ENCODE assay signal across 12 cellular contexts in the genomic region with DNA sequence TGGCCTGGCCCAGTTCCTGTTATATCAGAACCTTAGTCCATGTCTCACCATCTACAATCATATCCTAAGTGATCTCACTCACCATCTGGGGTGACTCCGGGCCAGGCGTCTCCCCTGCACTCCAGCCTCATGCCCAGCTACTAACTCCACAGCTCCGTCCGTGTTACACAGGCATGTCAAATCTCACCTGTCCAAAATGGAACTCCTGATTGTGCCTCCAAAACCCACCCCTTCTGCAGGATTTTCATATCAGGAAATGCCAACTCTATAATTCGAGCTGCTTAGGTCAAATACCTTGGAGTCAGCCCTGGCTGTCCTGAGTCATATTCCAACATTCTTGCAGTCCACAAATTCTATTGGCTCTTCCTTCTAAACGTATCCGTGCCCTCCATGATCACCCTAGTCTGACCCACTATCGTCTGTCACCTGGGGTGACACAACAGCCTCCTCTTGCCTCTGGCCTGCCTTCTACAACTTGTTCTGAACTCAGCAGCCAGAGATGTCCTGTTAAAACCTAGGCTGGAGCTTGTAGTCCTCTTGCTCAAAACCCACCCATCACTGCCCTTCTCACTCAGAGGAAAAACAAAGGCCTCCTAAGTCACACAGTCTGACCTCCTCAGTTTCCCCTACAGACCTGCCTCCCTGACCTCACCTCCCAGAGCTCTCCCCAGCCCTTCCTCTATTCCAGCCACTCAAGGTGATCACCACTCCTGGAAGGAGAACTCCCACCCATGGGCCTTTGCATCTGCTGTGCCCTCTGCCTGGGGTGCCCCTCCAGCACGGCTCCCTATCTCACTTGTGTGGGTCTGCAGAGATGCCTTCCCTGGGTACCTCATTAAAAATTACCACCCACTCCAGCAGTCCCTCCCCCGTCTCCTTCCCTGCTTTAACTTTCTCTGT.
A peak's percentile ranks its signal among the peaks of the same experiment; 100 is the strongest.
DNase-seq lines count a peak whose midpoint lies in the region; ATAC-seq and TF ChIP-seq lines count a peak whose summit lies in the region.
"Had no signal": no experiment of that assay in that cellular context is flagged by ENCODE, and none has a peak within 500 bp of the region (broad histone marks: within the 10 kb centered on the region; RNA-seq: fewer than 3 reads in every experiment).

No MANE protein-coding gene starts in this region.

- intact Hi-C loops in Panc1 (cut with micrococcal nuclease; ENCODE audit: unreplicated experiment): no loop called here

- no peak overlapping the region for H2BK5ac ChIP-seq in neuronal stem cell (ENCODE audit: low read length)

- in situ Hi-C loops in Panc1 (cut with HindIII; ENCODE audit: low pct_unique_long_range_greater_than_20kb, low sequenced_read_pairs): no loop called here

- H3K27me3 Mint-ChIP-seq in endodermal cell (ENCODE audit: insufficient read depth): peaks cover 10% of the 10 kb centered on the region

- CTCF ChIA-PET in Panc1 (lab: Charles Lee): no interaction called here

- H2BK12ac ChIP-seq in neuronal stem cell (ENCODE audit: low read length): peak overlapping the region; percentile 26

- peak overlapping the region; percentile 39 for H3K14ac ChIP-seq in neuronal stem cell (ENCODE audit: low read length)

- POLR2A ChIA-PET in Panc1 (lab: Charles Lee): no interaction called here

- H2BK120ac ChIP-seq in neuronal stem cell (ENCODE audit: low read depth, low read length): peak overlapping the region; percentile 1

- no peaks in the 10 kb centered on the region for H4K20me1 ChIP-seq in BLaER1 treated with 17β-estradiol and CSF1 and Interleukin-3, amounts not matched to agents 10 nM and 100 nM
- H4K20me1 ChIP-seq in MM.1S (ENCODE audit: insufficient read depth, low read length): no peaks in the 10 kb centered on the region

- no peaks in the 10 kb centered on the region for H3F3A ChIP-seq in MM.1S (ENCODE audit: insufficient read depth, low read length)

- no peaks in the 10 kb centered on the region for H3K9me3 Mint-ChIP-seq in endodermal cell

- ATAC-seq in Panc1: peak; percentile 18; the same call in 1 of the 2 replicates

- peak overlapping the region in 10 of 11 experiments; percentile 77 to 90 (median 84); a peak in 19 of 22 replicates for H3K27ac ChIP-seq in BLaER1 treated with 17β-estradiol and CSF1 and Interleukin-3, amounts not matched to agents 10 nM and 100 nM
- H3K27ac ChIP-seq in Panc1 (ENCODE audit: low read length): no peak overlapping the region
- no peak overlapping the region for H3K27ac ChIP-seq in endodermal cell (ENCODE audit: low read depth, low read length)
- no peak overlapping the region for H3K27ac ChIP-seq in neuronal stem cell (replicated peaks; ENCODE audit: low read length)
- no peak overlapping the region for H3K27ac ChIP-seq in MM.1S (ENCODE audit: low read length)

- H3K4me2 ChIP-seq in BLaER1 treated with 17β-estradiol and CSF1 and Interleukin-3, amounts not matched to agents 10 nM and 100 nM: peak overlapping the region; percentile 73 to 96 (median 89)
- no peak overlapping the region for H3K4me2 ChIP-seq in neuronal stem cell (ENCODE audit: insufficient read depth, low read length, poor library complexity, severe bottlenecking)
- no peak overlapping the region for H3K4me2 ChIP-seq in MM.1S (ENCODE audit: low read depth, low read length)

- H2BK15ac ChIP-seq in neuronal stem cell (ENCODE audit: low read length): peak overlapping the region; percentile 60

- peak overlapping the region; percentile 54 for H3K18ac ChIP-seq in neuronal stem cell (ENCODE audit: low read length)

- H3K4me3 ChIP-seq in BLaER1 treated with 17β-estradiol and CSF1 and Interleukin-3, amounts not matched to agents 10 nM and 100 nM: no peak overlapping the region
- H3K4me3 ChIP-seq in Panc1 (ENCODE audit: low read depth in 2 of 2, low read length in 2 of 2) (no peak overlapping the region), endodermal cell (ENCODE audit: low read length) (no peak overlapping the region), neuronal stem cell (ENCODE audit: low read length in 2 of 2) (no peak overlapping the region), MM.1S (ENCODE audit: low read length) (no peak overlapping the region)

- peaks cover 23 to 85% (median 53%) of the 10 kb centered on the region in 10 experiments for H3K4me1 ChIP-seq in BLaER1 treated with 17β-estradiol and CSF1 and Interleukin-3, amounts not matched to agents 10 nM and 100 nM
- H3K4me1 ChIP-seq in Panc1 (ENCODE audit: control insufficient read depth, insufficient read depth, low read length): no peaks in the 10 kb centered on the region
- no peaks in the 10 kb centered on the region for H3K4me1 ChIP-seq in endodermal cell (ENCODE audit: control insufficient read depth, insufficient read depth, low read length)
- peaks cover 13 to 18% of the 10 kb centered on the region in 2 donors for H3K4me1 ChIP-seq in neuronal stem cell (ENCODE audit: control insufficient read depth in 2 of 2, insufficient read depth in 1 of 2, low read depth in 1 of 2, low read length in 2 of 2)
- peaks cover 8% of the 10 kb centered on the region for H3K4me1 ChIP-seq in MM.1S (ENCODE audit: low read length)

- TF ChIP-seq CTCF in Panc1 (IDR thresholded peaks at IDR 0.05) (no peak), endodermal cell (conservative IDR thresholded peaks at IDR 0.05) (no peak), MM.1S (IDR thresholded peaks at IDR 0.05; ENCODE audit: low read length) (no peak)

- H3K23ac ChIP-seq in neuronal stem cell (ENCODE audit: low read depth, low read length, poor library complexity): no peak overlapping the region

- no peaks in the 10 kb centered on the region for H3K36me3 ChIP-seq in BLaER1 treated with 17β-estradiol and CSF1 and Interleukin-3, amounts not matched to agents 10 nM and 100 nM
- H3K36me3 ChIP-seq in Panc1 (ENCODE audit: control insufficient read depth, insufficient read depth, low read length) (no peaks in the 10 kb centered on the region), endodermal cell (ENCODE audit: control insufficient read depth, insufficient read depth, low read length) (no peaks in the 10 kb centered on the region), neuronal stem cell (replicated peaks in 1 of 2; ENCODE audit: control insufficient read depth in 2 of 2, insufficient read depth in 2 of 2, low read length in 2 of 2) (no peaks in the 10 kb centered on the region), MM.1S (replicated peaks; ENCODE audit: insufficient read depth, low read length) (no peaks in the 10 kb centered on the region)

- no peaks in the 10 kb centered on the region for H3K79me2 ChIP-seq in MM.1S (ENCODE audit: low read length)

- peaks cover 18% of the 10 kb centered on the region for H3K4me1 Mint-ChIP-seq in endodermal cell

- H3K9me2 ChIP-seq in MM.1S (replicated peaks; ENCODE audit: insufficient read depth, low read length): no peaks in the 10 kb centered on the region

- H3K27ac Mint-ChIP-seq in endodermal cell: no peak overlapping the region
- H3K27ac Mint-ChIP-seq: CD4-positive, CD25-positive, alpha-beta regulatory T cell; progenitor cell of endocrine pancreas had no signal

- H4K8ac ChIP-seq in neuronal stem cell (ENCODE audit: low read depth, low read length): no peak overlapping the region

- H3K4me3 Mint-ChIP-seq in endodermal cell: no peak overlapping the region
- H3K4me3 Mint-ChIP-seq: CD4-positive, CD25-positive, alpha-beta regulatory T cell had no signal

- 89 to 97% methylated on average over 9 to 10 of the region's 10 CpGs for WGBS in endodermal cell (ENCODE audit: insufficient coverage in 1 of 2, insufficient read length in 1 of 2), 2 experiments
- no CpG with 5 or more reads among the region's 10 CpGs for WGBS in neuronal stem cell (ENCODE audit: extremely low coverage in 2 of 2, insufficient read length in 2 of 2, insufficient replicate concordance in 1 of 2), 2 donors

- H3K9ac ChIP-seq in BLaER1 treated with 17β-estradiol and CSF1 and Interleukin-3, amounts not matched to agents 10 nM and 100 nM: peak overlapping the region in 8 of 11 experiments; percentile 66 to 79 (median 72); a peak in 11 of 22 replicates
- H3K9ac ChIP-seq in endodermal cell (ENCODE audit: extremely low read depth, low read length, poor library complexity, severe bottlenecking) (no peak overlapping the region), neuronal stem cell (ENCODE audit: low read depth, low read length, poor library complexity) (no peak overlapping the region), MM.1S (ENCODE audit: low read length) (no peak overlapping the region)

- no peaks in the 10 kb centered on the region for H3K27me3 ChIP-seq in BLaER1 treated with 17β-estradiol and CSF1 and Interleukin-3, amounts not matched to agents 10 nM and 100 nM
- H3K27me3 ChIP-seq in Panc1 (ENCODE audit: control insufficient read depth, insufficient read depth, low read length) (no peaks in the 10 kb centered on the region), endodermal cell (ENCODE audit: control insufficient read depth, insufficient read depth, low read length, poor library complexity, severe bottlenecking) (peaks cover under 1% of the 10 kb centered on the region), neuronal stem cell (ENCODE audit: control insufficient read depth in 3 of 3, insufficient read depth in 3 of 3, low read depth in 1 of 3, low read length in 3 of 3) (peaks cover 0 to 33% (median 0%) of the 10 kb centered on the region in 3 experiments), MM.1S (replicated peaks; ENCODE audit: insufficient read depth, low read length) (no peaks in the 10 kb centered on the region)

- no peak overlapping the region for H3K4ac ChIP-seq in neuronal stem cell (ENCODE audit: low read length)

- H3K79me1 ChIP-seq in neuronal stem cell (ENCODE audit: low read depth, low read length): no peaks in the 10 kb centered on the region

- H2AK5ac ChIP-seq in neuronal stem cell (ENCODE audit: low read depth, low read length): peak overlapping the region; percentile 30

- no peaks in the 10 kb centered on the region for H3K36me3 Mint-ChIP-seq in endodermal cell (ENCODE audit: low read depth)
- H3K36me3 Mint-ChIP-seq: CD4-positive, CD25-positive, alpha-beta regulatory T cell had no signal

- no peak overlapping the region for H4K91ac ChIP-seq in neuronal stem cell (ENCODE audit: low read depth, low read length, poor library complexity)

- H3K9me3 ChIP-seq in BLaER1 treated with 17β-estradiol and CSF1 and Interleukin-3, amounts not matched to agents 10 nM and 100 nM (replicated peaks in 1 of 11): no peaks in the 10 kb centered on the region
- H3K9me3 ChIP-seq in Panc1 (ENCODE audit: control insufficient read depth, insufficient read depth, low read depth, low read length) (no peaks in the 10 kb centered on the region), endodermal cell (ENCODE audit: control insufficient read depth, low read length) (no peaks in the 10 kb centered on the region), neuronal stem cell (replicated peaks in 1 of 2; ENCODE audit: control insufficient read depth in 2 of 2, insufficient read depth in 1 of 2, low read depth in 1 of 2, low read length in 2 of 2) (no peaks in the 10 kb centered on the region), MM.1S (replicated peaks; ENCODE audit: insufficient read depth, low read length) (no peaks in the 10 kb centered on the region)

- BruUV-seq in Panc1 (replicated peaks; lab: Mats Ljungman, UMichigan): no TSS peak

- no peak overlapping the region for H2AFZ ChIP-seq in neuronal stem cell (ENCODE audit: low read length)
- H2AFZ ChIP-seq in MM.1S (ENCODE audit: low read length): no peak overlapping the region

- no peak for DNase-seq in Panc1 (ENCODE audit: low read depth, low spot score)
- peak; percentile 37 for DNase-seq in endodermal cell
- no peak for DNase-seq in neuronal stem cell (ENCODE audit: low spot score)
- DNase-seq in MM.1S: no peak
- no peak for DNase-seq in SK-N-DZ (ENCODE audit: low spot score)
- DNase-seq in stimulated activated CD4-positive, alpha-beta T cell treated with anti-CD3 and anti-CD28 coated beads, Interleukin-2, amount 100 ng/mL, for 24 hours: no peak
- no peak for DNase-seq in MV-4-11 (lab: John Stamatoyannopoulos, UW)
- DNase-seq: CD4-positive, CD25-positive, alpha-beta regulatory T cell; effector memory CD4-positive, alpha-beta T cell; NCI-H1048 had no signal

Comparison
In these comparisons a context has a peak if more than half of its experiments do, and no peak if none do; other contexts are left out.
1. H3K27ac ChIP-seq: peak in BLaER1 treated with 17β-estradiol and CSF1 and Interleukin-3, amounts not matched to agents 10 nM and 100 nM (10 of 11); none in Panc1 (single experiment), endodermal cell (single experiment), neuronal stem cell (single experiment) and MM.1S (single experiment).
2. H3K4me2 ChIP-seq: peak in BLaER1 treated with 17β-estradiol and CSF1 and Interleukin-3, amounts not matched to agents 10 nM and 100 nM (11 of 11); none in neuronal stem cell (single experiment) and MM.1S (single experiment).
3. H3K9ac ChIP-seq: peak in BLaER1 treated with 17β-estradiol and CSF1 and Interleukin-3, amounts not matched to agents 10 nM and 100 nM (8 of 11); none in endodermal cell (single experiment), neuronal stem cell (single experiment) and MM.1S (single experiment).